Comparison of ENCODE assay signal across 8 cellular contexts in genomic region chr17:45619983-45620382, GRCh38.
DNase-seq lines count a peak whose midpoint lies in the region; ATAC-seq and TF ChIP-seq lines count a peak whose summit lies in the region.
"Not testable (repeated sequence)": the region's sequence is repeated elsewhere in the genome, so short reads cannot be mapped to it uniquely, and the experiment has no call there.

No MANE protein-coding gene starts in this region.

- H3K27me3 Mint-ChIP-seq in activated CD8-positive, alpha-beta memory T cell treated with anti-CD3 and anti-CD28 coated beads, Interleukin-2, amount 10 ng/mL, durations not matched to agents 7 days and 5 days, result not testable (repeated sequence)

- CTCF ChIA-PET in activated CD8-positive, alpha-beta memory T cell treated with anti-CD3 and anti-CD28 coated beads, Interleukin-2, amount 10 ng/mL, durations not matched to agents 7 days and 5 days (lab: Charles Lee), result not testable (repeated sequence)

- ATAC-seq in GM18861 (IDR thresholded peaks at IDR 0.05; ENCODE audit: unreplicated experiment), result peak; percentile 94
- ATAC-seq in HG02759 (IDR thresholded peaks at IDR 0.05; ENCODE audit: unreplicated experiment), result peak; percentile 99
- peak; percentile 100 for ATAC-seq in activated CD8-positive, alpha-beta memory T cell treated with anti-CD3 and anti-CD28 coated beads, Interleukin-2, amount 10 ng/mL, durations not matched to agents 7 days and 5 days
- ATAC-seq in right lobe of liver, result peak; percentile 100
- peak; percentile 97 for ATAC-seq in aorta (ENCODE audit: low FRiP score)

- not testable (repeated sequence) for TF ChIP-seq POLR2A in right lobe of liver (IDR thresholded peaks at IDR 0.05)

- H3K9me3 Mint-ChIP-seq in activated CD8-positive, alpha-beta memory T cell treated with anti-CD3 and anti-CD28 coated beads, Interleukin-2, amount 10 ng/mL, durations not matched to agents 7 days and 5 days (ENCODE audit: low read depth), result not testable (repeated sequence)

- peak overlapping the region in 4 of 59 donors; percentile 18 to 77 (median 71) for H3K27ac ChIP-seq in dorsolateral prefrontal cortex
- H3K27ac ChIP-seq in right lobe of liver; aorta (ENCODE audit: low read depth in 1 of 2, low read length in 2 of 2): not testable (repeated sequence)

- not testable (repeated sequence) for H3K36me3 ChIP-seq in right lobe of liver; aorta (ENCODE audit: control insufficient read depth in 1 of 2, insufficient read depth in 2 of 2, low read length in 1 of 2)

- TF ChIP-seq CTCF in dorsolateral prefrontal cortex (IDR thresholded peaks at IDR 0.05 in 54 of 56, conservative IDR thresholded peaks at IDR 0.05 in 2 of 56; ENCODE audit: low read depth in 1 of 56, partially characterized antibody in 56 of 56), result peak in 2 of 56 donors; percentile 7 to 16
- TF ChIP-seq CTCF in right lobe of liver (IDR thresholded peaks at IDR 0.05), result not testable (repeated sequence)

- H3K36me3 Mint-ChIP-seq in activated CD8-positive, alpha-beta memory T cell treated with anti-CD3 and anti-CD28 coated beads, Interleukin-2, amount 10 ng/mL, durations not matched to agents 7 days and 5 days, result not testable (repeated sequence)

- not testable (repeated sequence) for H3K27ac Mint-ChIP-seq in activated CD8-positive, alpha-beta memory T cell treated with anti-CD3 and anti-CD28 coated beads, Interleukin-2, amount 10 ng/mL, durations not matched to agents 7 days and 5 days

- not testable (repeated sequence) for H3K4me1 Mint-ChIP-seq in activated CD8-positive, alpha-beta memory T cell treated with anti-CD3 and anti-CD28 coated beads, Interleukin-2, amount 10 ng/mL, durations not matched to agents 7 days and 5 days

- not testable (repeated sequence) for H3K9me3 ChIP-seq in right lobe of liver; aorta (ENCODE audit: control insufficient read depth, low read length)

- H3K4me1 ChIP-seq in right lobe of liver; aorta (ENCODE audit: control insufficient read depth in 1 of 2, insufficient read depth in 2 of 2, low read length in 2 of 2): not testable (repeated sequence)

- not testable (repeated sequence) for H3K27me3 ChIP-seq in dorsolateral prefrontal cortex; right lobe of liver; aorta (ENCODE audit: control insufficient read depth in 1 of 2, insufficient read depth in 2 of 2, low read length in 1 of 2)

- H3K4me3 Mint-ChIP-seq in activated CD8-positive, alpha-beta memory T cell treated with anti-CD3 and anti-CD28 coated beads, Interleukin-2, amount 10 ng/mL, durations not matched to agents 7 days and 5 days, result peak overlapping the region; percentile 66

- WGBS in right lobe of liver (ENCODE audit: insufficient coverage, low coverage, low lambda C conversion rate, missing lambda C conversion rate), result 0% methylated on average over 6 of the region's 16 CpGs
- WGBS in aorta, 2 donors, result 1% methylated on average over 11 to 16 of the region's 16 CpGs

- intact Hi-C loops in dorsolateral prefrontal cortex (cut with DNase I); right lobe of liver (cut with DNase I); aorta (cut with DNase I): not testable (repeated sequence)

- peak overlapping the region in 54 of 59 donors; percentile 28 to 75 (median 56) for H3K4me3 ChIP-seq in dorsolateral prefrontal cortex
- H3K4me3 ChIP-seq in right lobe of liver, result peak overlapping the region; percentile 18 to 61 (median 32)
- H3K4me3 ChIP-seq in aorta (ENCODE audit: low read length in 2 of 2), result peak overlapping the region in 1 of 2 donors; percentile 78

- DNase-seq in M059J (ENCODE audit: low read depth) (peak; percentile 46), dorsolateral prefrontal cortex (peak in 9 of 10 donors; percentile 45 to 85 (median 75)), right lobe of liver (peak; percentile 76 to 85 (median 81)), aorta (peak; percentile 85 to 86)
- peak; percentile 86 for DNase-seq in activated CD8-positive, alpha-beta memory T cell treated with anti-CD3 and anti-CD28 coated beads, Interleukin-2, amount 10 ng/mL, durations not matched to agents 7 days and 5 days
- peak; percentile 76 for DNase-seq in stimulated activated CD4-positive, alpha-beta T cell treated with anti-CD3 and anti-CD28 coated beads, Interleukin-12 subunit alpha, Interleukin-12 subunit beta, amount 100 ng/mL, for 4 hours
